In the genomic region with DNA sequence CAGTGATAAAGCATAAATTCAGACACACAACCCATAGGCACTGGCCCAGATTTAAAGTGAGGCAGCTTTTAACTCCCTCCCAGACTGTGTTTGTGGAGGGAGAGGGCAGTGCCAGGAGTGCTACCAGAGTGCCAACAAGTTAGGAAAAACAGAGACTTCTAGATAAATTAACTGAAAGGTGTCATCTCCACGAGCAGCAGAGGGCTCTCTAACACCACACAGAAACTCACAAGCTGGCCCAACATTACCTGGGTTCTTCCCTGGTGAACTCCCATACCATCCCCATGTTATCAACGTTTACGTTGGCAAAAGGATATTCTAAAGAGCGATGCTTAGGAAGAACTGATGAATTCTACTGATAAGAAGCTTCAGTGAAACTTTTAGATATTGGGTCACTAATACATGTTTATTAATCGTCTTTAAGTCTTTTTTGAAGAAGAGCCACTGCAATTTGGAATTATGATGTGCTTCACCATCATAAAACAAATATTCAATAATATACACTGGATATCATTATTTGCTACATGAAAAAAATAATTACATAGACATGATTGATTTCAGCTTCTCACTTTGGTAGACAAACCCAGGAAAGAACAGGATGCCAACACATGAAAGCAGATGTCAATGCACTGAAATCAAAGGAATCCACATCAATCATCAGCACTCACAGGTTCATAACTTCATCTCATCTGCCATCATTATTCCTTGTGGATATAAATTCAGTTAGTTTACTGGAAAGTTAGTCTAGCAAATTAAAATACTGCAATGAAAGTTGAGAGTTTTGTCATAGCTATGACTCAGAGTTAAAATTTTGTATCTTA, we compare ENCODE assay signal across 8 cellular contexts.
A peak's percentile ranks its signal among the peaks of the same experiment; 100 is the strongest.
DNase-seq lines count a peak whose midpoint lies in the region; ATAC-seq and TF ChIP-seq lines count a peak whose summit lies in the region.

No MANE protein-coding gene starts in this region.

- no peak overlapping the region for H2AFZ ChIP-seq in OCI-LY1 (ENCODE audit: low read length)

- H3K27ac Mint-ChIP-seq in activated naive CD4-positive, alpha-beta T cell treated with anti-CD3 and anti-CD28 coated beads for 36 hours: no peak overlapping the region

- no peaks in the 10 kb centered on the region for H3K79me2 ChIP-seq in OCI-LY1 (ENCODE audit: insufficient read depth, low read length)

- H3K4me3 ChIP-seq in OCI-LY1 (ENCODE audit: low read depth, low read length, poor library complexity, severe bottlenecking): no peak overlapping the region

- no peak overlapping the region for H3K9ac ChIP-seq in OCI-LY1 (ENCODE audit: low read length)

- H3K4me1 ChIP-seq in OCI-LY1 (ENCODE audit: insufficient read depth, low read length, severe bottlenecking): peaks cover 11% of the 10 kb centered on the region

- peaks cover 25% of the 10 kb centered on the region for H3K4me1 Mint-ChIP-seq in activated naive CD4-positive, alpha-beta T cell treated with anti-CD3 and anti-CD28 coated beads for 36 hours (ENCODE audit: low read depth)

- H3K36me3 ChIP-seq in OCI-LY1 (ENCODE audit: insufficient read depth, low read length): no peaks in the 10 kb centered on the region

- no peaks in the 10 kb centered on the region for H3K27me3 Mint-ChIP-seq in activated naive CD4-positive, alpha-beta T cell treated with anti-CD3 and anti-CD28 coated beads for 36 hours (ENCODE audit: low read depth)

- no peaks in the 10 kb centered on the region for H4K20me1 ChIP-seq in OCI-LY1 (ENCODE audit: insufficient read depth, low read length)

- TF ChIP-seq CTCF in OCI-LY1 (IDR thresholded peaks at IDR 0.05; ENCODE audit: low read length): peak; percentile 56

- CTCF ChIA-PET in activated naive CD4-positive, alpha-beta T cell treated with anti-CD3 and anti-CD28 coated beads for 36 hours (lab: Charles Lee): interaction anchor here (0.6 to 8.3 kb wide), 11 partner anchors 12 to 292 kb away, joined by 3 to 161 read pairs (median 3); no protein-coding TSS in a partner anchor

- no peak overlapping the region for H3K4me3 Mint-ChIP-seq in activated naive CD4-positive, alpha-beta T cell treated with anti-CD3 and anti-CD28 coated beads for 36 hours

- no peaks in the 10 kb centered on the region for H3K9me3 Mint-ChIP-seq in activated naive CD4-positive, alpha-beta T cell treated with anti-CD3 and anti-CD28 coated beads for 36 hours

- no peaks in the 10 kb centered on the region for H3K9me2 ChIP-seq in OCI-LY1 (ENCODE audit: low read depth, low read length)

- ATAC-seq in left cardiac atrium: peak; percentile 31 to 36
- no peak for ATAC-seq in GM21619 (IDR thresholded peaks at IDR 0.05; ENCODE audit: unreplicated experiment)
- no peak for ATAC-seq in HG02642 (IDR thresholded peaks at IDR 0.05; ENCODE audit: poor library complexity, unreplicated experiment)

- no peak overlapping the region for H3K4me2 ChIP-seq in OCI-LY1 (ENCODE audit: low read length)

- no peaks in the 10 kb centered on the region for H3K9me3 ChIP-seq in OCI-LY1 (ENCODE audit: low read length)

- DNase-seq in EH (ENCODE audit: low read depth) (peak; percentile 50), HT-29 (ENCODE audit: low spot score) (peak; percentile 79), left cardiac atrium (peak; percentile 35), retina (peak; percentile 43)
- peak; percentile 72 for DNase-seq in activated naive CD4-positive, alpha-beta T cell treated with anti-CD3 and anti-CD28 coated beads for 36 hours

- H3K27me3 ChIP-seq in OCI-LY1 (ENCODE audit: insufficient read depth, low read length): no peaks in the 10 kb centered on the region

- no peaks in the 10 kb centered on the region for H3K36me3 Mint-ChIP-seq in activated naive CD4-positive, alpha-beta T cell treated with anti-CD3 and anti-CD28 coated beads for 36 hours (ENCODE audit: low read depth)

- no peaks in the 10 kb centered on the region for H3F3A ChIP-seq in OCI-LY1 (ENCODE audit: insufficient read depth, low read length)

- intact Hi-C loops in activated naive CD4-positive, alpha-beta T cell treated with anti-CD3 and anti-CD28 coated beads for 36 hours (cut with micrococcal nuclease): loop anchor here (1.0 to 2.0 kb wide), 5 partner anchors 205 to 615 kb away; partner anchors contain the start of gene TIGD2
- intact Hi-C loops in left cardiac atrium (cut with DNase I): loop anchor here (1.0 to 2.0 kb wide), 2 partner anchors 206 kb away; no protein-coding TSS in a partner anchor

- no peak overlapping the region for H3K27ac ChIP-seq in OCI-LY1 (ENCODE audit: low read depth, low read length, poor library complexity, severe bottlenecking)

Comparison
In these comparisons a context has a peak if more than half of its experiments do, and no peak if none do; other contexts are left out.
1. ATAC-seq: peak in left cardiac atrium (2 of 2); none in GM21619 (single experiment) and HG02642 (single experiment).
2. Peak in every context shown above with its lines, with median percentiles within 50 percentile points of each other: DNase-seq.